8 cellular contexts compared by ENCODE assay signal in the genomic region with DNA sequence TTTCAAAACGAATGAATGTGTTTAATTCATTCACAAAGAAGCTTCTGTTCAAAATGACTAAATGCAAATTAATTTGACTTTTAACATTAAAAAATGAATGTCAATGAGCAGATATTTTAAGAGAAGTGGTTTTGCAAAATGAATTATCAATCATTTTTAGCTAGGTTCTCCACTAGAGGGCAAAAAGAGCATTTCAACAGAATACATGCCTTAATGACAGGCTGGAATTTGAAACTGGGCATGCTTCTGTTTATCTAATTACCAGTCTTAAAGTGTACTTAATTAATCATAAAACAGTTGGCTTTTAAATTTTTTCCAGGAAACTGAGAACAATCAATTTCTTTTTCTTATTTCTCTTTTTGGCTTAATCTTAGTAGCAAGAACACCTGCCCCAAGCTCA.
DNase-seq lines count a peak whose midpoint lies in the region; ATAC-seq and TF ChIP-seq lines count a peak whose summit lies in the region.

No MANE protein-coding gene starts in this region.

- H3K4me1 Mint-ChIP-seq in glutamatergic neuron (ENCODE audit: low read depth, unreplicated experiment), result no peaks in the 10 kb centered on the region

- no TSS peak for BruUV-seq in A673 (replicated peaks; lab: Mats Ljungman, UMichigan)

- H3K4me1 ChIP-seq in A673 (ENCODE audit: insufficient read depth, low read length, poor library complexity, severe bottlenecking) (peaks cover 14% of the 10 kb centered on the region), RWPE2 (ENCODE audit: insufficient read depth, poor library complexity, severe bottlenecking) (no peaks in the 10 kb centered on the region), aorta (ENCODE audit: control insufficient read depth in 1 of 2, insufficient read depth in 2 of 2, low read length in 2 of 2) (peaks cover 0 to 5% of the 10 kb centered on the region in 2 donors)

- ATAC-seq in GM19467 (IDR thresholded peaks at IDR 0.05; ENCODE audit: unreplicated experiment), result peak; percentile 54
- no peak for ATAC-seq in RWPE2 (ENCODE audit: low read depth)
- no peak for ATAC-seq in aorta (ENCODE audit: low FRiP score)

- TF ChIP-seq CTCF in A673 (conservative IDR thresholded peaks at IDR 0.05; ENCODE audit: low read depth, low read length) (peak; percentile 74), RWPE2 (IDR thresholded peaks at IDR 0.05; ENCODE audit: poor library complexity, severe bottlenecking) (peak; percentile 74), glutamatergic neuron (IDR thresholded peaks at IDR 0.05; ENCODE audit: partially characterized antibody, unreplicated experiment) (peak; percentile 80)

- no peaks in the 10 kb centered on the region for H3K27me3 Mint-ChIP-seq in glutamatergic neuron (ENCODE audit: unreplicated experiment)

- H3K36me3 ChIP-seq in A673 (ENCODE audit: insufficient read depth, low read length, poor library complexity, severe bottlenecking) (no peaks in the 10 kb centered on the region), RWPE2 (ENCODE audit: low read depth) (no peaks in the 10 kb centered on the region), aorta (ENCODE audit: control insufficient read depth in 1 of 2, insufficient read depth in 2 of 2, low read length in 1 of 2) (no peaks in the 10 kb centered on the region)

- CTCF ChIA-PET in A673 (lab: Charles Lee), result interaction anchor here (1.0 kb wide), 1 partner anchor 46 kb away, joined by 3 read pairs; no protein-coding TSS in a partner anchor

- no peaks in the 10 kb centered on the region for H3K9me3 ChIP-seq in A673 (ENCODE audit: low read depth, low read length, poor library complexity, severe bottlenecking)
- H3K9me3 ChIP-seq in RWPE2 (ENCODE audit: severe bottlenecking), result no peaks in the 10 kb centered on the region
- no peaks in the 10 kb centered on the region for H3K9me3 ChIP-seq in aorta (ENCODE audit: control insufficient read depth, low read length)

- H3K27me3 ChIP-seq in A673 (replicated peaks; ENCODE audit: insufficient read depth, low read depth, low read length, poor library complexity), result no peaks in the 10 kb centered on the region
- no peaks in the 10 kb centered on the region for H3K27me3 ChIP-seq in RWPE2 (ENCODE audit: insufficient read depth, poor library complexity, severe bottlenecking)
- no peaks in the 10 kb centered on the region for H3K27me3 ChIP-seq in aorta (ENCODE audit: control insufficient read depth in 1 of 2, insufficient read depth in 2 of 2, low read length in 1 of 2)

- POLR2A ChIA-PET in A673 (lab: Charles Lee; ENCODE audit: low non-redundant PET), result no interaction called here

- no peaks in the 10 kb centered on the region for H3K36me3 Mint-ChIP-seq in glutamatergic neuron (ENCODE audit: unreplicated experiment)

- H3K4me3 ChIP-seq in A673 (ENCODE audit: low read depth, low read length, poor library complexity, severe bottlenecking) (no peak overlapping the region), RWPE2 (ENCODE audit: severe bottlenecking) (no peak overlapping the region), aorta (ENCODE audit: low read length in 2 of 2) (no peak overlapping the region)

- H3K27ac Mint-ChIP-seq in glutamatergic neuron (ENCODE audit: unreplicated experiment), result no peak overlapping the region

- intact Hi-C loops in A673 (cut with micrococcal nuclease; ENCODE audit: unreplicated experiment), result loop anchor here (5.0 kb wide), 1 partner anchor 257 kb away; no protein-coding TSS in a partner anchor
- intact Hi-C loops in aorta (cut with DNase I), result no loop called here

- H3K27ac ChIP-seq in A673 (ENCODE audit: low read depth, low read length, poor library complexity, severe bottlenecking) (no peak overlapping the region), RWPE2 (ENCODE audit: poor library complexity, severe bottlenecking) (no peak overlapping the region), aorta (ENCODE audit: low read depth in 1 of 2, low read length in 2 of 2) (no peak overlapping the region)

- no peaks in the 10 kb centered on the region for H3K9me3 Mint-ChIP-seq in glutamatergic neuron (ENCODE audit: unreplicated experiment)

- no peak overlapping the region for H3K4me3 Mint-ChIP-seq in glutamatergic neuron (ENCODE audit: unreplicated experiment)

- WGBS in aorta, 2 donors, result 53 to 56% methylated on average over 1 of the region's 1 CpG

- DNase-seq in A673 (ENCODE audit: low spot score) (peak; percentile 49), RWPE2 (ENCODE audit: low spot score) (no peak), glutamatergic neuron (no peak), NCI-H1930 (lab: John Stamatoyannopoulos, UW) (no peak), SK-N-DZ (ENCODE audit: low spot score) (no peak), aorta (no peak), NCI-H2227 treated with DMSO at 0.1 percent for 48 hours (lab: John Stamatoyannopoulos, UW) (no peak)
